In the genomic region with DNA sequence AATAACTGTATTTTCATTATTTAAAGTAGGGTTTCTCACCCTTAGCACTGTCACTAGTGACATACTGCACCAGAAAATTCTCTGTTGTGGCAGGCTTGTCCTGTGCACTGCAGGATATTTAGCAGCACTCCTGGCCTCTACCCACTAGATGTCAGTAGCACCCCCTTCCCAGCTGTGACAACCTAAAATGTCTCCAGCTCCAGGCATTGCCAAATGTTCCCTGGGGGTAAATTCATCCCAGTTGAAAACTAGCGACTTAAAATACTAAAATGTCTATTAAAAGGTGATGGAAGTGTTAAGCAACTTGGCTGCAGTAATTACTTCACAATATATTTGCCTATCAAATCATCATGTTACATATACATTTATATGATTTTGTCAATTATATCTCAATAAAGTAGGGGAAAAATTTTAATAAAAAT, we compare ENCODE assay signal across 8 cellular contexts.
A peak's percentile ranks its signal among the peaks of the same experiment; 100 is the strongest.
DNase-seq lines count a peak whose midpoint lies in the region; ATAC-seq and TF ChIP-seq lines count a peak whose summit lies in the region.

No MANE protein-coding gene starts in this region.

- peaks cover 9% of the 10 kb centered on the region for H3K4me1 Mint-ChIP-seq in central memory CD8-positive, alpha-beta T cell

- TF ChIP-seq CTCF in VCaP (conservative IDR thresholded peaks at IDR 0.05): peak; percentile 95

- DNase-seq in GM04504 (ENCODE audit: low read depth): peak; percentile 58
- DNase-seq in NCI-H2171 treated with DMSO at 0.1 percent for 48 hours (lab: John Stamatoyannopoulos, UW): peak; percentile 68
- peak; percentile 27 to 44 for DNase-seq in central memory CD8-positive, alpha-beta T cell (ENCODE audit: low spot score in 2 of 2)
- DNase-seq in left kidney (ENCODE audit: low read depth, low spot score): peak; percentile 84
- peak; percentile 21 to 55 for DNase-seq in stimulated activated CD4-positive, alpha-beta T cell treated with anti-CD3 and anti-CD28 coated beads, Interleukin-4, amount 100 ng/mL, for 48 hours (ENCODE audit: low read depth in 2 of 2)
- DNase-seq in OCI-M2 (lab: John Stamatoyannopoulos, UW; ENCODE audit: unreplicated experiment): no peak

- no peak overlapping the region for H3K4me3 Mint-ChIP-seq in central memory CD8-positive, alpha-beta T cell

- peak; percentile 75 for ATAC-seq in HG02798 (IDR thresholded peaks at IDR 0.05; ENCODE audit: poor library complexity, unreplicated experiment)
- peak; percentile 89 for ATAC-seq in central memory CD8-positive, alpha-beta T cell (replicated peaks; ENCODE audit: extremely low read depth, poor library complexity, severe bottlenecking)

- H3K36me3 Mint-ChIP-seq in central memory CD8-positive, alpha-beta T cell (ENCODE audit: insufficient read depth): peaks cover 19% of the 10 kb centered on the region

- H3K27me3 Mint-ChIP-seq in central memory CD8-positive, alpha-beta T cell: no peaks in the 10 kb centered on the region

- H3K27ac Mint-ChIP-seq in central memory CD8-positive, alpha-beta T cell (ENCODE audit: low read depth): no peak overlapping the region

- H3K27ac ChIP-seq in VCaP: no peak overlapping the region

- no peaks in the 10 kb centered on the region for H3K9me3 Mint-ChIP-seq in central memory CD8-positive, alpha-beta T cell
